19 cellular contexts compared by ENCODE assay signal in the genomic region with DNA sequence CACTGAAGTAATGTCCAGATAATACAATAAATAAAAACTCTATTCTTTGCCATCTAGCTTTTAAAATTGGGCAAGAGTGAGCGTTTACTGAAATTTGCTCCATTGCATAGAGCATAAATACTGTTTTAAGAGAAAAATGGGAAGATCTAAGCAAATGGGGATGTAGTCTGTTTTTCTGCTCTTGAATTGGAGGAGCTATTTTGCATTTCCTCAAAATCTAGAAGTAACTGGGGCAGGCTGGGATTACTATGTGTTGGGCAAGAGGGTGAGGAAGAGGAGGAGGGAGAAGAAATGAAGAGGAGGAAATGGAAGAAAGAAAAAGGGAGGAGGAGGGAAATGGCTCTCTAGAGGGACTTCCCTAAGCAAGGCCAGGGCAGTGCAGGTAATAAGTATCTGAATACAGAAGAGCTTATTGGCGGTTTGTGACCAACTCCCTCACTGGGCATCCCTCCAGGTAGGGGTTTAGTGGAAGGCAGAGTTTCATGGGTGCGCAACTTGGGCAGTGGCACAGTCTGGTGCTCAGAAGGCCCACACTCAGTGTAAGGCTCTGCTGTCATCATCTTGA.
"Had no signal": no experiment of that assay in that cellular context is flagged by ENCODE, and none has a peak within 500 bp of the region (broad histone marks: within the 10 kb centered on the region; RNA-seq: fewer than 3 reads in every experiment).

No MANE protein-coding gene starts in this region.

- H3K4me1 ChIP-seq: body of pancreas, foreskin keratinocyte, prostate gland, right atrium auricular region, tibial artery, uterus had no signal

- H3K4me3 Mint-ChIP-seq: activated naive CD4-positive, alpha-beta T cell treated with anti-CD3 and anti-CD28 coated beads for 36 hours; activated T-cell treated with anti-CD3 and anti-CD28 coated beads, Interleukin-2, amount 50 U/mL, for 4 hours; naive B cell had no signal

- H3K4me1 Mint-ChIP-seq: naive B cell had no signal

- H3K9me3 Mint-ChIP-seq: activated naive CD4-positive, alpha-beta T cell treated with anti-CD3 and anti-CD28 coated beads for 36 hours; activated T-cell treated with anti-CD3 and anti-CD28 coated beads, Interleukin-2, amount 50 U/mL, for 4 hours; naive B cell had no signal

- H3K36me3 Mint-ChIP-seq: naive B cell had no signal

- ATAC-seq: activated CD4-positive, CD25-positive, alpha-beta regulatory T cell treated with anti-CD3 and anti-CD28 coated beads, Interleukin-2, amount 50 U/mL, for 24 hours; activated T-cell treated with anti-CD3 and anti-CD28 coated beads, Interleukin-2, amount 50 U/mL, for 4 hours; body of pancreas; foreskin keratinocyte; left lobe of liver had no signal

- H3K27ac Mint-ChIP-seq: activated naive CD4-positive, alpha-beta T cell treated with anti-CD3 and anti-CD28 coated beads for 36 hours; naive B cell had no signal

- H3K4me3 ChIP-seq: body of pancreas, dorsolateral prefrontal cortex, prostate gland, right atrium auricular region, tibial artery, uterus had no signal

- H3K9me3 ChIP-seq: body of pancreas, prostate gland, right atrium auricular region, tibial artery, uterus had no signal

- H3K27me3 ChIP-seq: body of pancreas, right atrium auricular region, tibial artery, uterus had no signal

- H3K27ac ChIP-seq: body of pancreas, dorsolateral prefrontal cortex, foreskin keratinocyte, prostate gland, right atrium auricular region, tibial artery, uterus had no signal

- H3K36me3 ChIP-seq: prostate gland, right atrium auricular region, tibial artery, uterus had no signal

- DNase-seq: activated CD4-positive, alpha-beta T cell treated with anti-CD3 and anti-CD28 coated beads, Interleukin-2, amount 50 U/mL, for 1 hour; activated CD8-positive, alpha-beta memory T cell treated with anti-CD3 and anti-CD28 coated beads, Interleukin-2, amount 50 U/mL, for 4 hours; activated naive CD4-positive, alpha-beta T cell treated with anti-CD3 and anti-CD28 coated beads for 36 hours; activated T-cell treated with anti-CD3 and anti-CD28 coated beads, Interleukin-2, amount 50 U/mL, for 4 hours; body of pancreas; dorsolateral prefrontal cortex; foreskin keratinocyte; hypothalamus; islet precursor cell; naive B cell; stimulated activated CD4-positive, alpha-beta T cell treated with anti-CD3 and anti-CD28 coated beads, Interleukin-2, amount 100 ng/mL, for 24 hours; stimulated activated naive CD4-positive, alpha-beta T cell treated with Interleukin-2 at 50 U/mL for 16 hours; T1000; tibial artery; uterus had no signal
